24 cellular contexts compared by ENCODE assay signal in genomic region chr14:104184506-104184905, GRCh38. TPM values are rescaled to one million over a fixed set of nuclear protein-coding genes. Genes with fewer than 3 reads are reported as not detected.
A peak's percentile ranks its signal among the peaks of the same experiment; 100 is the strongest.
DNase-seq lines count a peak whose midpoint lies in the region; ATAC-seq, FAIRE-seq and TF ChIP-seq lines count a peak whose summit lies in the region.
"Had no signal": no experiment of that assay in that cellular context is flagged by ENCODE, and none has a peak within 500 bp of the region (broad histone marks: within the 10 kb centered on the region; RNA-seq: fewer than 3 reads in every experiment).

No MANE protein-coding gene starts in this region.

- in situ Hi-C loops in HepG2 (cut with HindIII; ENCODE audit: extremely low pct_ligation_motif_present, low pct_unique_long_range_greater_than_20kb) (no loop called here), gastrocnemius medialis (cut with MboI; ENCODE audit: low sequenced_read_pairs in 4 of 4) (no loop called here)

- H3K36me3 ChIP-seq in HEK293 (ENCODE audit: control insufficient read depth in 2 of 2, insufficient read depth in 1 of 2, low read length in 2 of 2) (no peaks in the 10 kb centered on the region), SK-N-SH (replicated peaks in 1 of 2; ENCODE audit: control insufficient read depth in 1 of 2, insufficient read depth in 2 of 2, low read length in 1 of 2) (no peaks in the 10 kb centered on the region), HepG2 (replicated peaks in 1 of 2; ENCODE audit: control insufficient read depth in 1 of 2, insufficient read depth in 2 of 2, low read length in 2 of 2) (no peaks in the 10 kb centered on the region), gastrocnemius medialis (no peaks in the 10 kb centered on the region)
- H3K36me3 ChIP-seq: cardiac muscle cell, tibial artery had no signal

- peaks cover 0 to 1% (median 1%) of the 10 kb centered on the region in 3 donors for H3K27me3 Mint-ChIP-seq in immature natural killer cell (ENCODE audit: low read depth in 3 of 3)
- H3K27me3 Mint-ChIP-seq: activated CD4-positive, alpha-beta memory T cell treated with anti-CD3 and anti-CD28 coated beads, Interleukin-2, amount 10 ng/mL, durations not matched to agents 7 days and 5 days had no signal

- H3K9me3 Mint-ChIP-seq in immature natural killer cell, result no peaks in the 10 kb centered on the region
- H3K9me3 Mint-ChIP-seq: activated CD4-positive, alpha-beta memory T cell treated with anti-CD3 and anti-CD28 coated beads, Interleukin-2, amount 10 ng/mL, durations not matched to agents 7 days and 5 days; neural crest cell; T-helper 2 cell treated with Interferon-gamma antibody and Interleukin-4, amounts not matched to agents 5 μg/mL and 100 μg/mL, for 36 hours had no signal

- no peaks in the 10 kb centered on the region for H3K4me1 ChIP-seq in HEK293 (ENCODE audit: control insufficient read depth, insufficient read depth, low read length)
- H3K4me1 ChIP-seq in SK-N-SH (ENCODE audit: control insufficient read depth in 1 of 2, insufficient read depth in 2 of 2, low read depth in 1 of 2, low read length in 1 of 2), result peaks cover 0 to 28% of the 10 kb centered on the region in 2 experiments; a peak in 1 of 4 replicates
- H3K4me1 ChIP-seq in HepG2 (ENCODE audit: insufficient read depth, low read length), result no peaks in the 10 kb centered on the region
- no peaks in the 10 kb centered on the region for H3K4me1 ChIP-seq in gastrocnemius medialis
- H3K4me1 ChIP-seq: psoas muscle, tibial artery had no signal

- no peak for FAIRE-seq in HepG2 (lab: Jason Lieb, UNC)
- FAIRE-seq: small intestine had no signal

- ATAC-seq in HepG2 (peak; percentile 31), gastrocnemius medialis (peak in 1 of 2 donors; percentile 26), HG03432 (IDR thresholded peaks at IDR 0.05; ENCODE audit: unreplicated experiment) (no peak)

- H3K27me3 ChIP-seq in SK-N-SH (ENCODE audit: insufficient read depth), result no peaks in the 10 kb centered on the region
- H3K27me3 ChIP-seq in HepG2 (ENCODE audit: control insufficient read depth in 1 of 2, insufficient read depth in 2 of 2, low read length in 2 of 2), result peaks cover 9 to 30% of the 10 kb centered on the region in 2 experiments; a peak in 4 of 5 replicates
- H3K27me3 ChIP-seq in gastrocnemius medialis, result peaks cover 2 to 16% (median 8%) of the 10 kb centered on the region in 3 donors
- H3K27me3 ChIP-seq: cardiac muscle cell had no signal

- H3K79me2 ChIP-seq in SK-N-SH (ENCODE audit: insufficient read depth), result no peaks in the 10 kb centered on the region
- no peaks in the 10 kb centered on the region for H3K79me2 ChIP-seq in HepG2 (ENCODE audit: insufficient read depth, low read length)

- no peak overlapping the region for H3K4me3 Mint-ChIP-seq in immature natural killer cell
- H3K4me3 Mint-ChIP-seq: activated CD4-positive, alpha-beta memory T cell treated with anti-CD3 and anti-CD28 coated beads, Interleukin-2, amount 10 ng/mL, durations not matched to agents 7 days and 5 days; neural crest cell; T-helper 2 cell treated with Interferon-gamma antibody and Interleukin-4, amounts not matched to agents 5 μg/mL and 100 μg/mL, for 36 hours had no signal

- H2AFZ ChIP-seq in SK-N-SH (ENCODE audit: low read depth) (no peak overlapping the region), HepG2 (ENCODE audit: low read length) (no peak overlapping the region)

- no TSS peak for BruUV-seq in HepG2 (replicated peaks; lab: Mats Ljungman, UMichigan)

- H3K9me3 ChIP-seq in HEK293 (ENCODE audit: control insufficient read depth, insufficient read depth, low read depth, low read length) (no peaks in the 10 kb centered on the region), SK-N-SH (no peaks in the 10 kb centered on the region), HepG2 (ENCODE audit: low read length) (no peaks in the 10 kb centered on the region), gastrocnemius medialis (no peaks in the 10 kb centered on the region)
- H3K9me3 ChIP-seq: psoas muscle, tibial artery had no signal

- no peaks in the 10 kb centered on the region for H3K4me1 Mint-ChIP-seq in immature natural killer cell
- H3K4me1 Mint-ChIP-seq: activated CD4-positive, alpha-beta memory T cell treated with anti-CD3 and anti-CD28 coated beads, Interleukin-2, amount 10 ng/mL, durations not matched to agents 7 days and 5 days; neural crest cell had no signal

- no peak; the same call in 1 of the 2 replicates for TF ChIP-seq CTCF in HEK293 (tag by site-specific recombination; IDR thresholded peaks at IDR 0.05)
- TF ChIP-seq CTCF in SK-N-SH (IDR thresholded peaks at IDR 0.05), result no peak
- no peak for TF ChIP-seq CTCF in HepG2 (CRISPR knock-in tag; IDR thresholded peaks at IDR 0.05)
- no peak for TF ChIP-seq CTCF in gastrocnemius medialis (IDR thresholded peaks at IDR 0.05 in 4 of 5, conservative IDR thresholded peaks at IDR 0.05 in 1 of 5)

- CTCF ChIA-PET in HEK293 (lab: Yijun Ruan, JAX), result no interaction called here
- CTCF ChIA-PET in SK-N-SH (lab: Yijun Ruan, JAX), result interaction anchor here (0.7 to 1.9 kb wide), 4 partner anchors 16 to 327 kb away, joined by 3 to 7 read pairs (median 3); no protein-coding TSS in a partner anchor
- CTCF ChIA-PET in HepG2 (lab: Yijun Ruan, JAX; ENCODE audit: low intra/inter-chr PET ratio, low total read pairs), result no interaction called here

- H3K36me3 Mint-ChIP-seq in immature natural killer cell, result no peaks in the 10 kb centered on the region

- H3K4me2 ChIP-seq in SK-N-SH (no peak overlapping the region), HepG2 (ENCODE audit: low read depth, low read length) (no peak overlapping the region)

- TF ChIP-seq EP300 in SK-N-SH (IDR thresholded peaks at IDR 0.05; ENCODE audit: borderline replicate concordance in 1 of 2, low read depth in 1 of 2, low read length in 1 of 2) (no peak), HepG2 (IDR thresholded peaks at IDR 0.05; ENCODE audit: low read depth in 2 of 2, low read length in 2 of 2) (no peak), HepG2 (CRISPR knock-in tag; IDR thresholded peaks at IDR 0.05; ENCODE audit: borderline replicate concordance) (no peak)

- H3K27ac ChIP-seq in HEK293 (ENCODE audit: extremely low read depth, low read depth, low read length) (no peak overlapping the region), SK-N-SH (ENCODE audit: low read depth in 2 of 2, low read length in 1 of 2) (peak overlapping the region in 1 of 2 experiments; percentile 60; a peak in 1 of 4 replicates), HepG2 (ENCODE audit: extremely low read length, insufficient read depth, low read length) (no peak overlapping the region), gastrocnemius medialis (peak overlapping the region in 3 of 4 donors; percentile 35 to 61 (median 54))
- H3K27ac ChIP-seq: cardiac muscle cell, psoas muscle, tibial artery had no signal

- H4K20me1 ChIP-seq in SK-N-SH (ENCODE audit: insufficient read depth) (no peaks in the 10 kb centered on the region), HepG2 (ENCODE audit: insufficient read depth, low read length) (no peaks in the 10 kb centered on the region)

- H3K9ac ChIP-seq in SK-N-SH (no peak overlapping the region), HepG2 (ENCODE audit: insufficient read depth, low read depth, low read length) (no peak overlapping the region)

- intact Hi-C loops in HepG2 (cut with micrococcal nuclease; ENCODE audit: unreplicated experiment) (no loop called here), gastrocnemius medialis (cut with DNase I; ENCODE audit: low total_unique reads) (no loop called here)

- no peak for TF ChIP-seq POLR2A in HepG2 (IDR thresholded peaks at IDR 0.05; ENCODE audit: insufficient read depth in 1 of 2, low read depth in 2 of 2, low read length in 2 of 2)
- TF ChIP-seq POLR2A in gastrocnemius medialis (IDR thresholded peaks at IDR 0.05), result no peak

- DNase-seq in SK-N-SH, result peak; percentile 85
- DNase-seq in HepG2 (ENCODE audit: low spot score), result no peak
- no peak for DNase-seq in gastrocnemius medialis
- DNase-seq in immature natural killer cell, result no peak
- no peak for DNase-seq in T-helper 2 cell
- DNase-seq: activated CD4-positive, alpha-beta memory T cell treated with anti-CD3 and anti-CD28 coated beads, Interleukin-2, amount 10 ng/mL, durations not matched to agents 7 days and 5 days; activated CD4-positive, CD25-positive, alpha-beta regulatory T cell; activated T-cell treated with anti-CD3 and anti-CD28 coated beads for 4 hours; amygdala; foreskin melanocyte; kidney glomerular epithelial cell; NCI-H2107; NCI-H526 treated with DMSO at 0.1 percent for 48 hours; stimulated activated CD4-positive, alpha-beta T cell treated with anti-CD3 and anti-CD28 coated beads, Interleukin-2, amount 100 ng/mL, for 48 hours; stimulated activated naive CD4-positive, alpha-beta T cell treated with Interleukin-2 at 50 U/mL for 16 hours; tibial artery had no signal

- H3K4me3 ChIP-seq in HEK293 (ENCODE audit: low read depth, low read length) (no peak overlapping the region), SK-N-SH (ENCODE audit: low read depth in 2 of 2, low read length in 1 of 2) (no peak overlapping the region), HepG2 (replicated peaks in 1 of 3; ENCODE audit: insufficient read depth in 1 of 3, low read depth in 2 of 3, low read length in 3 of 3) (no peak overlapping the region), gastrocnemius medialis (no peak overlapping the region)
- H3K4me3 ChIP-seq: cardiac muscle cell, psoas muscle, tibial artery had no signal

- H3F3A ChIP-seq in SK-N-SH (replicated peaks; ENCODE audit: insufficient read depth), result no peaks in the 10 kb centered on the region

- TF ChIP-seq RAD21 in SK-N-SH (IDR thresholded peaks at IDR 0.05; ENCODE audit: low read length) (peak; percentile 39), HepG2 (CRISPR knock-in tag; IDR thresholded peaks at IDR 0.05) (no peak)

- no peak overlapping the region for H3K27ac Mint-ChIP-seq in immature natural killer cell
- H3K27ac Mint-ChIP-seq: activated CD4-positive, alpha-beta memory T cell treated with anti-CD3 and anti-CD28 coated beads, Interleukin-2, amount 10 ng/mL, durations not matched to agents 7 days and 5 days; T-helper 2 cell treated with Interferon-gamma antibody and Interleukin-4, amounts not matched to agents 5 μg/mL and 100 μg/mL, for 36 hours had no signal

- POLR2A ChIA-PET in HEK293 (lab: Yijun Ruan, JAX) (no interaction called here), SK-N-SH (lab: Yijun Ruan, JAX) (interaction anchor here (1.7 kb wide), 1 partner anchor 40 kb away, joined by 5 read pairs; no protein-coding TSS in a partner anchor), HepG2 (lab: Yijun Ruan, JAX) (no interaction called here)

- H3K9me2 ChIP-seq in SK-N-SH, result no peaks in the 10 kb centered on the region

- no CpG with 5 or more reads among the region's 12 CpGs for WGBS in SK-N-SH (ENCODE audit: low lambda C conversion rate)
- no CpG with 5 or more reads among the region's 12 CpGs for WGBS in HepG2 (ENCODE audit: low lambda C conversion rate)

RNA-seq across cellular contexts. Expression of gene KIF26A, which starts 46.1 kb away (rescaled TPM):
- 1.4 and 1.7 TPM in 2 replicates for polyA plus RNA-seq in SK-N-SH (2012; rRNA removed)
- polyA plus RNA-seq in SK-N-SH (2012; cell fraction: cytosol; rRNA removed), result 0.79 and 1.5 TPM in 2 replicates
- 2.1 and 4.0 TPM in 2 replicates for polyA plus RNA-seq in SK-N-SH (2012; cell fraction: nucleus; rRNA removed)
- not detected in 2 replicates for total RNA-seq in HepG2 (2016; rRNA removed; fragmentation: Illumina TruSeq; extraction: Trizol)
- not detected in 2 replicates for total RNA-seq in HepG2 (2016; cell fraction: cytosol; rRNA removed; fragmentation: Illumina TruSeq; extraction: Trizol; ENCODE audit: low read depth)
- not detected in 2 replicates for total RNA-seq in HepG2 (2016; cell fraction: insoluble cytoplasmic fraction; rRNA removed; fragmentation: Illumina TruSeq; extraction: Trizol)
- not detected in 2 replicates for total RNA-seq in HepG2 (2016; cell fraction: membrane; rRNA removed; fragmentation: Illumina TruSeq; extraction: Trizol)
- not detected in 2 replicates for total RNA-seq in HepG2 (2016; cell fraction: nucleus; rRNA removed; fragmentation: Illumina TruSeq; extraction: Trizol)
- not detected in 2 replicates for polyA plus RNA-seq in HepG2 (2011; rRNA removed)
- not detected in 2 replicates for polyA plus RNA-seq in HepG2 (2011; cell fraction: cytosol; rRNA removed)
- polyA plus RNA-seq in HepG2 (2011; cell fraction: nucleus; rRNA removed), result not detected in 2 replicates
- polyA plus RNA-seq in HepG2 (2012), result not detected in 2 replicates
- not detected in 2 replicates for polyA plus RNA-seq in HepG2 (2016; cell fraction: cytosol; fragmentation: Illumina TruSeq; extraction: Trizol; ENCODE audit: low read depth)
- not detected in 2 replicates for polyA plus RNA-seq in HepG2 (2016; cell fraction: insoluble cytoplasmic fraction; fragmentation: Illumina TruSeq; extraction: Trizol; ENCODE audit: low read depth)
- not detected in 2 replicates for polyA plus RNA-seq in HepG2 (2016; cell fraction: membrane; fragmentation: Illumina TruSeq; extraction: Trizol; ENCODE audit: low read depth)
- polyA plus RNA-seq in HepG2 (2016; cell fraction: nucleus; fragmentation: Illumina TruSeq; extraction: Trizol; ENCODE audit: insufficient read depth, low read depth), result not detected in 2 replicates
- 0.02 and 12.4 TPM in 2 replicates for polyA minus RNA-seq in HepG2 (2011; rRNA and poly(A)+ RNA removed; ENCODE audit: low replicate concordance)
- polyA minus RNA-seq in HepG2 (2011; cell fraction: cytosol; rRNA and poly(A)+ RNA removed), result 0.18 and 0.30 TPM in 2 replicates
- polyA minus RNA-seq in HepG2 (2011; cell fraction: nucleus; rRNA and poly(A)+ RNA removed), result 0.13 TPM in 1 of 2 replicates, not detected in the other
- 1 to 10 TPM in 3 of 4 donors, under 1 TPM in 1; 0.59 to 3.3 (median 1.5) TPM for total RNA-seq in gastrocnemius medialis
- not detected for polyA plus RNA-seq in immature natural killer cell
- total RNA-seq: OCI-LY7 had no signal

Comparison
In these comparisons a context has a peak if more than half of its experiments do, and no peak if none do; other contexts are left out.
1. H3K27ac ChIP-seq: peak in gastrocnemius medialis (3 of 4); none in HEK293 (single experiment) and HepG2 (single experiment).